ENCODE assay signal across 1 cellular context in the genomic region with DNA sequence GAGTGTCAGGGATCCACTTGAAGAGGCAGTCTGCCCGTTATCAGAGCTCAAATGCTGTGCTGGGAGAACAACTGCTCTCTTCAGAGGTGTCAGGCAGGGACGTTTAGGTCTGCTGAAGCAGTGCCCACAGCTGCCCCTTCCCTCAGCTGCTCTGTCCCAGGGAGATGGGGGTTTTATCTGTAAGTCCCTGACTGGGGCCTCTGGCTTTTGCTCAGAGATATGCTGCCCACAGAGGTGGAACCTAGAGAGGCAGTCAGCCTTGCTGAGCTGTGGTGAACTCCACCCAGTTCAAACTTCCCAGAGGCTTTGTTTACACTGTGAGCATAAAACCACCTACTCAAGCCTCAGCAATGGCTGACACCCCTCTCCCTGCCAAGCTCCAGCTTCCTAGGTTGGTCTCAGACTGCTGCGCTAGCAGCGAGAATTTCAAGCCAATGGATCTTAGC.
TF ChIP-seq lines count a peak whose summit lies in the region.

No MANE protein-coding gene starts in this region.

TF ChIP-seq in K562, 482 proteins besides CTCF, POLR2A, EP300 and RAD21 (continued from another document and continues in another):
- TF ChIP-seq, protein P1, sequence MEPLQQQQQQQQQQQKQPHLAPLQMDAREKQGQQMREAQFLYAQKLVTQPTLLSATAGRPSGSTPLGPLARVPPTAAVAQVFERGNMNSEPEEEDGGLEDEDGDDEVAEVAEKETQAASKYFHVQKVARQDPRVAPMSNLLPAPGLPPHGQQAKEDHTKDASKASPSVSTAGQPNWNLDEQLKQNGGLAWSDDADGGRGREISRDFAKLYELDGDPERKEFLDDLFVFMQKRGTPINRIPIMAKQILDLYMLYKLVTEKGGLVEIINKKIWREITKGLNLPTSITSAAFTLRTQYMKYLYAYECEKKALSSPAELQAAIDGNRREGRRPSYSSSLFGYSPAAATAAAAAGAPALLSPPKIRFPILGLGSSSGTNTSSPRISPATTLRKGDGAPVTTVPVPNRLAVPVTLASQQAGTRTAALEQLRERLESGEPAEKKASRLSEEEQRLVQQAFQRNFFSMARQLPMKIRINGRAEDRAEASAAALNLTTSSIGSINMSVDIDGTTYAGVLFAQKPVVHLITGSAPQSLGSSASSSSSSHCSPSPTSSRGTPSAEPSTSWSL (CRISPR knock-in tag; IDR thresholded peaks at IDR 0.05; ENCODE audit: borderline replicate concordance), result no peak
- TF ChIP-seq GATAD2B (IDR thresholded peaks at IDR 0.05; ENCODE audit: borderline replicate concordance) (no peak), ZNF583 (CRISPR knock-in tag; IDR thresholded peaks at IDR 0.05) (peak; percentile 58; the same call in 1 of the 2 replicates), NR2C1 (IDR thresholded peaks at IDR 0.05) (no peak), NR2C1 (tag; IDR thresholded peaks at IDR 0.05) (no peak), ZNF140 (CRISPR knock-in tag; IDR thresholded peaks at IDR 0.05) (no peak), SMARCC2 (IDR thresholded peaks at IDR 0.05; ENCODE audit: low read depth) (no peak), SIN3B (IDR thresholded peaks at IDR 0.05; ENCODE audit: low read depth) (no peak), LARP7 (IDR thresholded peaks at IDR 0.05) (no peak), ZNF707 (CRISPR knock-in tag; conservative IDR thresholded peaks at IDR 0.05) (no peak), FOXP1 (CRISPR knock-in tag; IDR thresholded peaks at IDR 0.05) (no peak), ZNF717 (CRISPR knock-in tag; IDR thresholded peaks at IDR 0.05) (no peak), ZNF76 (CRISPR knock-in tag; IDR thresholded peaks at IDR 0.05; ENCODE audit: borderline replicate concordance) (0 out of 2 replicates have a peak, but pooled peaks have one; percentile 49), GTF2F1 (IDR thresholded peaks at IDR 0.05; ENCODE audit: low read depth, low read length) (no peak), ZNF174 (CRISPR knock-in tag; IDR thresholded peaks at IDR 0.05) (no peak), ZNF134 (CRISPR knock-in tag; conservative IDR thresholded peaks at IDR 0.05) (no peak), STAT5B (CRISPR knock-in tag; IDR thresholded peaks at IDR 0.05) (no peak), ZNF445 (CRISPR knock-in tag; IDR thresholded peaks at IDR 0.05; ENCODE audit: low read depth) (no peak), ZNF384 (IDR thresholded peaks at IDR 0.05; ENCODE audit: low read depth, low read length) (no peak), SAFB2 (IDR thresholded peaks at IDR 0.05; ENCODE audit: borderline replicate concordance, low read depth, low read length, severe bottlenecking) (no peak), ZNF217 (CRISPR knock-in tag; IDR thresholded peaks at IDR 0.05) (no peak), RBFOX2 (IDR thresholded peaks at IDR 0.05; ENCODE audit: low read depth, low read length) (no peak), MIER1 (IDR thresholded peaks at IDR 0.05; ENCODE audit: low read depth) (no peak), OTX1 (CRISPR knock-in tag; IDR thresholded peaks at IDR 0.05) (no peak), PPARD (CRISPR knock-in tag; IDR thresholded peaks at IDR 0.05) (no peak), ZNF347 (CRISPR knock-in tag; IDR thresholded peaks at IDR 0.05; ENCODE audit: low read depth) (no peak), RBM34 (IDR thresholded peaks at IDR 0.05; ENCODE audit: borderline replicate concordance, insufficient read depth, low read length) (no peak), ZNF41 (CRISPR knock-in tag; conservative IDR thresholded peaks at IDR 0.05) (no peak; the same call in 1 of the 2 replicates), GATAD2A (IDR thresholded peaks at IDR 0.05) (no peak), MYBL2 (IDR thresholded peaks at IDR 0.05; ENCODE audit: low read depth) (no peak), MYBL2 (CRISPR knock-in tag; IDR thresholded peaks at IDR 0.05; ENCODE audit: borderline replicate concordance) (no peak), ZKSCAN8 (CRISPR knock-in tag; IDR thresholded peaks at IDR 0.05) (0 out of 2 replicates have a peak, but pooled peaks have one; percentile 41), ZNF23 (CRISPR knock-in tag; IDR thresholded peaks at IDR 0.05) (no peak), ZNF668 (CRISPR knock-in tag; IDR thresholded peaks at IDR 0.05) (no peak), HDAC1 (IDR thresholded peaks at IDR 0.05) (no peak), EZH2 (IDR thresholded peaks at IDR 0.05; ENCODE audit: borderline replicate concordance, low read depth, low read length) (no peak), ZNF121 (CRISPR knock-in tag; conservative IDR thresholded peaks at IDR 0.05) (no peak), ZNF408 (CRISPR knock-in tag; IDR thresholded peaks at IDR 0.05; ENCODE audit: low read depth) (no peak)
- TF ChIP-seq, protein P2, sequence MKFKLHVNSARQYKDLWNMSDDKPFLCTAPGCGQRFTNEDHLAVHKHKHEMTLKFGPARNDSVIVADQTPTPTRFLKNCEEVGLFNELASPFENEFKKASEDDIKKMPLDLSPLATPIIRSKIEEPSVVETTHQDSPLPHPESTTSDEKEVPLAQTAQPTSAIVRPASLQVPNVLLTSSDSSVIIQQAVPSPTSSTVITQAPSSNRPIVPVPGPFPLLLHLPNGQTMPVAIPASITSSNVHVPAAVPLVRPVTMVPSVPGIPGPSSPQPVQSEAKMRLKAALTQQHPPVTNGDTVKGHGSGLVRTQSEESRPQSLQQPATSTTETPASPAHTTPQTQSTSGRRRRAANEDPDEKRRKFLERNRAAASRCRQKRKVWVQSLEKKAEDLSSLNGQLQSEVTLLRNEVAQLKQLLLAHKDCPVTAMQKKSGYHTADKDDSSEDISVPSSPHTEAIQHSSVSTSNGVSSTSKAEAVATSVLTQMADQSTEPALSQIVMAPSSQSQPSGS (CRISPR knock-in tag; IDR thresholded peaks at IDR 0.05), result no peak
- TF ChIP-seq, protein P3, sequence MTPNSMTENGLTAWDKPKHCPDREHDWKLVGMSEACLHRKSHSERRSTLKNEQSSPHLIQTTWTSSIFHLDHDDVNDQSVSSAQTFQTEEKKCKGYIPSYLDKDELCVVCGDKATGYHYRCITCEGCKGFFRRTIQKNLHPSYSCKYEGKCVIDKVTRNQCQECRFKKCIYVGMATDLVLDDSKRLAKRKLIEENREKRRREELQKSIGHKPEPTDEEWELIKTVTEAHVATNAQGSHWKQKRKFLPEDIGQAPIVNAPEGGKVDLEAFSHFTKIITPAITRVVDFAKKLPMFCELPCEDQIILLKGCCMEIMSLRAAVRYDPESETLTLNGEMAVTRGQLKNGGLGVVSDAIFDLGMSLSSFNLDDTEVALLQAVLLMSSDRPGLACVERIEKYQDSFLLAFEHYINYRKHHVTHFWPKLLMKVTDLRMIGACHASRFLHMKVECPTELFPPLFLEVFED (CRISPR knock-in tag; conservative IDR thresholded peaks at IDR 0.05), result no peak
- TF ChIP-seq, protein P4, sequence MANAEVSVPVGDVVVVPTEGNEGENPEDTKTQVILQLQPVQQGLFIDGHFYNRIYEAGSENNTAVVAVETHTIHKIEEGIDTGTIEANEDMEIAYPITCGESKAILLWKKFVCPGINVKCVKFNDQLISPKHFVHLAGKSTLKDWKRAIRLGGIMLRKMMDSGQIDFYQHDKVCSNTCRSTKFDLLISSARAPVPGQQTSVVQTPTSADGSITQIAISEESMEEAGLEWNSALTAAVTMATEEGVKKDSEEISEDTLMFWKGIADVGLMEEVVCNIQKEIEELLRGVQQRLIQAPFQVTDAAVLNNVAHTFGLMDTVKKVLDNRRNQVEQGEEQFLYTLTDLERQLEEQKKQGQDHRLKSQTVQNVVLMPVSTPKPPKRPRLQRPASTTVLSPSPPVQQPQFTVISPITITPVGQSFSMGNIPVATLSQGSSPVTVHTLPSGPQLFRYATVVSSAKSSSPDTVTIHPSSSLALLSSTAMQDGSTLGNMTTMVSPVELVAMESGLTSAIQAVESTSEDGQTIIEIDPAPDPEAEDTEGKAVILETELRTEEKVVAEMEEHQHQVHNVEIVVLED (CRISPR knock-in tag; IDR thresholded peaks at IDR 0.05), result 0 out of 2 replicates have a peak, but pooled peaks have one; percentile 11
- TF ChIP-seq, protein P5, sequence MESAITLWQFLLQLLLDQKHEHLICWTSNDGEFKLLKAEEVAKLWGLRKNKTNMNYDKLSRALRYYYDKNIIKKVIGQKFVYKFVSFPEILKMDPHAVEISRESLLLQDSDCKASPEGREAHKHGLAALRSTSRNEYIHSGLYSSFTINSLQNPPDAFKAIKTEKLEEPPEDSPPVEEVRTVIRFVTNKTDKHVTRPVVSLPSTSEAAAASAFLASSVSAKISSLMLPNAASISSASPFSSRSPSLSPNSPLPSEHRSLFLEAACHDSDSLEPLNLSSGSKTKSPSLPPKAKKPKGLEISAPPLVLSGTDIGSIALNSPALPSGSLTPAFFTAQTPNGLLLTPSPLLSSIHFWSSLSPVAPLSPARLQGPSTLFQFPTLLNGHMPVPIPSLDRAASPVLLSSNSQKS (CRISPR knock-in tag; IDR thresholded peaks at IDR 0.05), result no peak
- TF ChIP-seq, protein P6, sequence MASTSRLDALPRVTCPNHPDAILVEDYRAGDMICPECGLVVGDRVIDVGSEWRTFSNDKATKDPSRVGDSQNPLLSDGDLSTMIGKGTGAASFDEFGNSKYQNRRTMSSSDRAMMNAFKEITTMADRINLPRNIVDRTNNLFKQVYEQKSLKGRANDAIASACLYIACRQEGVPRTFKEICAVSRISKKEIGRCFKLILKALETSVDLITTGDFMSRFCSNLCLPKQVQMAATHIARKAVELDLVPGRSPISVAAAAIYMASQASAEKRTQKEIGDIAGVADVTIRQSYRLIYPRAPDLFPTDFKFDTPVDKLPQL (IDR thresholded peaks at IDR 0.05; ENCODE audit: extremely low read depth, insufficient read length), result no peak
- TF ChIP-seq, protein P7, sequence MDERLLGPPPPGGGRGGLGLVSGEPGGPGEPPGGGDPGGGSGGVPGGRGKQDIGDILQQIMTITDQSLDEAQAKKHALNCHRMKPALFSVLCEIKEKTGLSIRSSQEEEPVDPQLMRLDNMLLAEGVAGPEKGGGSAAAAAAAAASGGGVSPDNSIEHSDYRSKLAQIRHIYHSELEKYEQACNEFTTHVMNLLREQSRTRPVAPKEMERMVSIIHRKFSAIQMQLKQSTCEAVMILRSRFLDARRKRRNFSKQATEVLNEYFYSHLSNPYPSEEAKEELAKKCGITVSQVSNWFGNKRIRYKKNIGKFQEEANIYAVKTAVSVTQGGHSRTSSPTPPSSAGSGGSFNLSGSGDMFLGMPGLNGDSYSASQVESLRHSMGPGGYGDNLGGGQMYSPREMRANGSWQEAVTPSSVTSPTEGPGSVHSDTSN (CRISPR knock-in tag; IDR thresholded peaks at IDR 0.05; ENCODE audit: low read depth), result no peak
- TF ChIP-seq, protein P7 (tag; conservative IDR thresholded peaks at IDR 0.05; ENCODE audit: low read depth), result no peak
- TF ChIP-seq, protein P8, sequence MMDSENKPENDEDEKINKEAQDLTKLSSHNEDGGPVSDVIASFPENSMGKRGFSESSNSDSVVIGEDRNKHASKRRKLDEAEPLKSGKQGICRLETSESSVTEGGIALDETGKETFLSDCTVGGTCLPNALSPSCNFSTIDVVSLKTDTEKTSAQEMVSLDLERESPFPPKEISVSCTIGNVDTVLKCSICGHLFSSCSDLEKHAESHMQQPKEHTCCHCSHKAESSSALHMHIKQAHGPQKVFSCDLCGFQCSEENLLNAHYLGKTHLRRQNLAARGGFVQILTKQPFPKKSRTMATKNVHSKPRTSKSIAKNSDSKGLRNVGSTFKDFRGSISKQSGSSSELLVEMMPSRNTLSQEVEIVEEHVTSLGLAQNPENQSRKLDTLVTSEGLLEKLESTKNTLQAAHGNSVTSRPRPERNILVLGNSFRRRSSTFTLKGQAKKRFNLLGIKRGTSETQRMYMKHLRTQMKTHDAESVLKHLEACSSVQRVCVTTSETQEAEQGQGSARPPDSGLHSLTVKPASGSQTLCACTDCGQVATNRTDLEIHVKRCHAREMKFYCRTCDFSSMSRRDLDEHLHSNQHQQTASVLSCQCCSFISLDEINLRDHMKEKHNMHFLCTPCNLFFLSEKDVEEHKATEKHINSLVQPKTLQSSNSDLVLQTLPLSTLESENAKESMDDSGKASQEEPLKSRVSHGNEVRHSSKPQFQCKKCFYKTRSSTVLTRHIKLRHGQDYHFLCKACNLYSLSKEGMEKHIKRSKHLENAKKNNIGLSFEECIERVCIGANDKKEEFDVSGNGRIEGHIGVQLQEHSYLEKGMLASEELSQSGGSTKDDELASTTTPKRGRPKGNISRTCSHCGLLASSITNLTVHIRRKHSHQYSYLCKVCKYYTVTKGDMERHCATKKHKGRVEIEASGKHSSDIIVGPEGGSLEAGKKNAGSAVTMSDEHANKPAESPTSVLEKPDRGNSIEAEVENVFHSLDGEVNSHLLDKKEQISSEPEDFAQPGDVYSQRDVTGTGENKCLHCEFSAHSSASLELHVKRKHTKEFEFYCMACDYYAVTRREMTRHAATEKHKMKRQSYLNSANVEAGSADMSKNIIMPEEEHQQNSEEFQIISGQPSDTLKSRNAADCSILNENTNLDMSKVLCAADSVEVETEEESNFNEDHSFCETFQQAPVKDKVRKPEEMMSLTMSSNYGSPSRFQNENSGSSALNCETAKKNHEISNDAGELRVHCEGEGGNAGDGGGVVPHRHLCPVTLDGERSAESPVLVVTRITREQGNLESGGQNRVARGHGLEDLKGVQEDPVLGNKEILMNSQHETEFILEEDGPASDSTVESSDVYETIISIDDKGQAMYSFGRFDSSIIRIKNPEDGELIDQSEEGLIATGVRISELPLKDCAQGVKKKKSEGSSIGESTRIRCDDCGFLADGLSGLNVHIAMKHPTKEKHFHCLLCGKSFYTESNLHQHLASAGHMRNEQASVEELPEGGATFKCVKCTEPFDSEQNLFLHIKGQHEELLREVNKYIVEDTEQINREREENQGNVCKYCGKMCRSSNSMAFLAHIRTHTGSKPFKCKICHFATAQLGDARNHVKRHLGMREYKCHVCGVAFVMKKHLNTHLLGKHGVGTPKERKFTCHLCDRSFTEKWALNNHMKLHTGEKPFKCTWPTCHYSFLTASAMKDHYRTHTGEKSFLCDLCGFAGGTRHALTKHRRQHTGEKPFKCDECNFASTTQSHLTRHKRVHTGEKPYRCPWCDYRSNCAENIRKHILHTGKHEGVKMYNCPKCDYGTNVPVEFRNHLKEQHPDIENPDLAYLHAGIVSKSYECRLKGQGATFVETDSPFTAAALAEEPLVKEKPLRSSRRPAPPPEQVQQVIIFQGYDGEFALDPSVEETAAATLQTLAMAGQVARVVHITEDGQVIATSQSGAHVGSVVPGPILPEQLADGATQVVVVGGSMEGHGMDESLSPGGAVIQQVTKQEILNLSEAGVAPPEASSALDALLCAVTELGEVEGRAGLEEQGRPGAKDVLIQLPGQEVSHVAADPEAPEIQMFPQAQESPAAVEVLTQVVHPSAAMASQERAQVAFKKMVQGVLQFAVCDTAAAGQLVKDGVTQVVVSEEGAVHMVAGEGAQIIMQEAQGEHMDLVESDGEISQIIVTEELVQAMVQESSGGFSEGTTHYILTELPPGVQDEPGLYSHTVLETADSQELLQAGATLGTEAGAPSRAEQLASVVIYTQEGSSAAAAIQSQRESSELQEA (IDR thresholded peaks at IDR 0.05; ENCODE audit: low read depth), result no peak
